ENCODE assay signal across 28 cellular contexts in genomic region chr6:3690506-3690905, GRCh38.
"Had no signal": no experiment of that assay in that cellular context is flagged by ENCODE, and none has a peak within 500 bp of the region (broad histone marks: within the 10 kb centered on the region; RNA-seq: fewer than 3 reads in every experiment).

No MANE protein-coding gene starts in this region.

- H3K4me1 ChIP-seq: stomach, testis, thyroid gland, tibial artery, tibial nerve, transverse colon, upper lobe of left lung, upper lobe of right lung, uterus, vagina had no signal

- H3K36me3 ChIP-seq: stomach, thoracic aorta, thyroid gland, tibial nerve, transverse colon, upper lobe of left lung, upper lobe of right lung, uterus, vagina had no signal

- H3K4me1 Mint-ChIP-seq: stimulated activated effector memory CD8-positive, alpha-beta T cell treated with anti-CD3 and anti-CD28 coated beads, Interleukin-12 subunit alpha, Interleukin-12 subunit beta, amount 100 ng/mL, for 72 hours; stimulated activated memory B cell treated with anti-CD40 and anti-IgM and Interleukin-4, amounts not matched to agents 10 μg/mL and 1 μg/mL and 100 μg/mL, for 72 hours; stimulated activated naive B cell treated with anti-CD40 and anti-IgM and Interleukin-4, amounts not matched to agents 10 μg/mL and 1 μg/mL and 100 μg/mL, for 72 hours had no signal

- DNase-seq: stimulated activated CD4-positive, alpha-beta T cell treated with anti-CD3 and anti-CD28 coated beads, Interleukin-2, amount 100 ng/mL, for 48 hours; stimulated activated CD4-positive, alpha-beta T cell treated with anti-CD3 and anti-CD28 coated beads, Interleukin-4, amount 100 ng/mL, for 1 hour; stimulated activated CD4-positive, alpha-beta T cell treated with anti-CD3 and anti-CD28 coated beads, Interleukin-4, amount 100 ng/mL, for 24 hours; stimulated activated CD4-positive, alpha-beta T cell treated with anti-CD3 and anti-CD28 coated beads, Interleukin-4, amount 100 ng/mL, for 4 hours; stimulated activated CD8-positive, alpha-beta memory T cell treated with anti-CD3 and anti-CD28 coated beads, Interleukin-4, amount 100 ng/mL, for 48 hours; stimulated activated naive B cell treated with anti-CD40 and anti-IgM and Interleukin-4, amounts not matched to agents 10 μg/mL and 1 μg/mL and 100 μg/mL, for 72 hours; stimulated activated naive CD4-positive, alpha-beta T cell; stimulated activated naive CD4-positive, alpha-beta T cell treated with Interleukin-2 at 50 U/mL for 16 hours; stimulated activated naive CD8-positive, alpha-beta T cell treated with anti-CD3 and anti-CD28 coated beads, Interleukin-15, amount 100 ng/mL, for 72 hours; stimulated activated naive CD8-positive, alpha-beta T cell treated with anti-CD3 and anti-CD28 coated beads, Interleukin-15, Interleukin-2, amounts not matched to agents 100 U/mL and 50 U/mL, for 24 hours; stomach; substantia nigra; testis; thyroid gland; tibial artery; transverse colon; trophoblast cell; upper lobe of left lung; upper lobe of right lung; uterus had no signal

- H3K36me3 Mint-ChIP-seq: stimulated activated effector memory CD8-positive, alpha-beta T cell treated with anti-CD3 and anti-CD28 coated beads, Interleukin-12 subunit alpha, Interleukin-12 subunit beta, amount 100 ng/mL, for 72 hours; stimulated activated memory B cell treated with anti-CD40 and anti-IgM and Interleukin-4, amounts not matched to agents 10 μg/mL and 1 μg/mL and 100 μg/mL, for 72 hours; stimulated activated naive B cell treated with anti-CD40 and anti-IgM and Interleukin-4, amounts not matched to agents 10 μg/mL and 1 μg/mL and 100 μg/mL, for 72 hours; type B pancreatic cell had no signal

- H3K27ac Mint-ChIP-seq: stimulated activated effector memory CD8-positive, alpha-beta T cell treated with anti-CD3 and anti-CD28 coated beads, Interleukin-12 subunit alpha, Interleukin-12 subunit beta, amount 100 ng/mL, for 72 hours; stimulated activated memory B cell treated with anti-CD40 and anti-IgM and Interleukin-4, amounts not matched to agents 10 μg/mL and 1 μg/mL and 100 μg/mL, for 72 hours; stimulated activated naive B cell treated with anti-CD40 and anti-IgM and Interleukin-4, amounts not matched to agents 10 μg/mL and 1 μg/mL and 100 μg/mL, for 72 hours; stimulated activated naive CD8-positive, alpha-beta T cell treated with anti-CD3 and anti-CD28 coated beads, Interleukin-15, amount 100 ng/mL, for 72 hours; stimulated activated naive CD8-positive, alpha-beta T cell treated with anti-CD3 and anti-CD28 coated beads, Interleukin-15, Interleukin-2, amounts not matched to agents 100 ng/mL and 50 ng/mL, for 24 hours; type B pancreatic cell had no signal

- ATAC-seq: stimulated activated effector memory CD8-positive, alpha-beta T cell treated with anti-CD3 and anti-CD28 coated beads, Interleukin-12 subunit alpha, Interleukin-12 subunit beta, amount 100 ng/mL, for 72 hours; stimulated activated memory B cell treated with anti-CD40 and anti-IgM and Interleukin-4, amounts not matched to agents 10 μg/mL and 1 μg/mL and 100 μg/mL, for 72 hours; stimulated activated naive B cell treated with anti-CD40 and anti-IgM and Interleukin-4, amounts not matched to agents 10 μg/mL and 1 μg/mL and 100 μg/mL, for 72 hours; stimulated activated naive CD8-positive, alpha-beta T cell treated with anti-CD3 and anti-CD28 coated beads, Interleukin-15, amount 100 ng/mL, for 72 hours; stimulated activated naive CD8-positive, alpha-beta T cell treated with anti-CD3 and anti-CD28 coated beads, Interleukin-15, Interleukin-2, amounts not matched to agents 100 U/mL and 50 U/mL, for 24 hours; upper lobe of right lung had no signal

- H3K9me3 ChIP-seq: stomach, testis, thoracic aorta, thyroid gland, tibial artery, tibial nerve, transverse colon, upper lobe of left lung, upper lobe of right lung, uterus, vagina had no signal

- H3K27ac ChIP-seq: stomach, testis, thoracic aorta, thyroid gland, tibial artery, tibial nerve, transverse colon, upper lobe of left lung, upper lobe of right lung, uterus, vagina had no signal

- FAIRE-seq: urothelium cell line had no signal

- H3K27me3 ChIP-seq: stomach, testis, thyroid gland, tibial artery, tibial nerve, transverse colon, upper lobe of left lung, upper lobe of right lung, uterus, vagina had no signal

- H3K4me3 Mint-ChIP-seq: stimulated activated effector memory CD8-positive, alpha-beta T cell treated with anti-CD3 and anti-CD28 coated beads, Interleukin-12 subunit alpha, Interleukin-12 subunit beta, amount 100 ng/mL, for 72 hours; stimulated activated memory B cell treated with anti-CD40 and anti-IgM and Interleukin-4, amounts not matched to agents 10 μg/mL and 1 μg/mL and 100 μg/mL, for 72 hours; stimulated activated naive B cell treated with anti-CD40 and anti-IgM and Interleukin-4, amounts not matched to agents 10 μg/mL and 1 μg/mL and 100 μg/mL, for 72 hours; stimulated activated naive CD8-positive, alpha-beta T cell treated with anti-CD3 and anti-CD28 coated beads, Interleukin-15, amount 100 ng/mL, for 72 hours; stimulated activated naive CD8-positive, alpha-beta T cell treated with anti-CD3 and anti-CD28 coated beads, Interleukin-15, Interleukin-2, amounts not matched to agents 100 ng/mL and 50 ng/mL, for 24 hours; type B pancreatic cell had no signal

- H3K4me3 ChIP-seq: stomach, testis, thoracic aorta, thyroid gland, tibial artery, tibial nerve, transverse colon, upper lobe of left lung, upper lobe of right lung, uterus, vagina had no signal

- H3K27me3 Mint-ChIP-seq: stimulated activated naive CD8-positive, alpha-beta T cell treated with anti-CD3 and anti-CD28 coated beads, Interleukin-15, amount 100 ng/mL, for 72 hours; type B pancreatic cell had no signal
